Comparison of ENCODE assay signal across 22 cellular contexts in genomic region chr14:57291692-57292647, GRCh38.
"Had no signal": no experiment of that assay in that cellular context is flagged by ENCODE, and none has a peak within 500 bp of the region (broad histone marks: within the 10 kb centered on the region; RNA-seq: fewer than 3 reads in every experiment).

No MANE protein-coding gene starts in this region.

- H3K36me3 Mint-ChIP-seq: activated naive CD8-positive, alpha-beta T cell treated with anti-CD3 and anti-CD28 coated beads, Interleukin-2, amount 10 ng/mL, durations not matched to agents 7 days and 5 days; mesothelial cell of epicardium; natural killer cell treated with Interleukin-12 subunit alpha and Interleukin-12 subunit beta and Interleukin-15 and Interleukin-18, amount 100 ng/mL, for 72 hours had no signal

- H3K27me3 ChIP-seq: body of pancreas, dorsolateral prefrontal cortex had no signal

- ATAC-seq: activated CD8-positive, alpha-beta T cell treated with anti-CD3 and anti-CD28 coated beads, Interleukin-2, amount 10 ng/mL, durations not matched to agents 7 days and 5 days; body of pancreas; left colon; natural killer cell treated with Interleukin-12 subunit alpha and Interleukin-12 subunit beta and Interleukin-15 and Interleukin-18, amount 100 ng/mL, for 72 hours; stimulated activated naive B cell treated with anti-CD40 and anti-IgM and Interleukin-4, amounts not matched to agents 10 μg/mL and 1 μg/mL and 100 μg/mL, for 72 hours had no signal

- H3K27me3 Mint-ChIP-seq: activated CD4-positive, alpha-beta T cell treated with anti-CD3 and anti-CD28 coated beads, Interleukin-2, amount 10 ng/mL, durations not matched to agents 24 days and 14 days; activated naive CD8-positive, alpha-beta T cell treated with anti-CD3 and anti-CD28 coated beads, Interleukin-2, amount 10 ng/mL, durations not matched to agents 7 days and 5 days; activated T-cell treated with anti-CD3 and anti-CD28 coated beads, Interleukin-2, amount 50 U/mL, for 24 hours; natural killer cell treated with Interleukin-12 subunit alpha and Interleukin-12 subunit beta and Interleukin-15 and Interleukin-18, amount 100 ng/mL, for 72 hours; stimulated activated naive B cell treated with anti-CD40 and anti-IgM and Interleukin-4, amounts not matched to agents 10 μg/mL and 1 μg/mL and 100 μg/mL, for 72 hours had no signal

- H3K27ac ChIP-seq: body of pancreas, dorsolateral prefrontal cortex, epithelial cell of prostate had no signal

- H3K9me3 Mint-ChIP-seq: activated CD4-positive, alpha-beta T cell treated with anti-CD3 and anti-CD28 coated beads, Interleukin-2, amount 10 ng/mL, durations not matched to agents 24 days and 14 days; activated naive CD8-positive, alpha-beta T cell treated with anti-CD3 and anti-CD28 coated beads, Interleukin-2, amount 10 ng/mL, durations not matched to agents 7 days and 5 days; activated T-cell treated with anti-CD3 and anti-CD28 coated beads, Interleukin-2, amount 50 U/mL, for 24 hours; activated T-helper 2 cell treated with anti-CD3 and anti-CD28 coated beads, Interferon-gamma antibody, Interleukin-2, Interleukin-4, amounts not matched to agents 10 μg/mL and 5 μg/mL and 100 μg/mL, durations not matched to agents 14 hours and 24 hours and 36 hours; endodermal cell; mesothelial cell of epicardium; natural killer cell treated with Interleukin-12 subunit alpha and Interleukin-12 subunit beta and Interleukin-15 and Interleukin-18, amount 100 ng/mL, for 72 hours; stimulated activated naive B cell treated with anti-CD40 and anti-IgM and Interleukin-4, amounts not matched to agents 10 μg/mL and 1 μg/mL and 100 μg/mL, for 72 hours had no signal

- H3K4me1 Mint-ChIP-seq: activated CD4-positive, alpha-beta T cell treated with anti-CD3 and anti-CD28 coated beads, Interleukin-2, amount 10 ng/mL, durations not matched to agents 24 days and 14 days; activated naive CD8-positive, alpha-beta T cell treated with anti-CD3 and anti-CD28 coated beads, Interleukin-2, amount 10 ng/mL, durations not matched to agents 7 days and 5 days; mesothelial cell of epicardium; stimulated activated naive B cell treated with anti-CD40 and anti-IgM and Interleukin-4, amounts not matched to agents 10 μg/mL and 1 μg/mL and 100 μg/mL, for 72 hours had no signal

- FAIRE-seq: islet of Langerhans had no signal

- H3K27ac Mint-ChIP-seq: activated CD4-positive, alpha-beta T cell treated with anti-CD3 and anti-CD28 coated beads, Interleukin-2, amount 10 ng/mL, durations not matched to agents 24 days and 14 days; activated CD8-positive, alpha-beta T cell treated with anti-CD3 and anti-CD28 coated beads, Interleukin-2, amount 10 ng/mL, durations not matched to agents 7 days and 5 days; activated naive CD8-positive, alpha-beta T cell treated with anti-CD3 and anti-CD28 coated beads, Interleukin-2, amount 10 ng/mL, durations not matched to agents 7 days and 5 days; activated T-cell treated with anti-CD3 and anti-CD28 coated beads, Interleukin-2, amount 50 U/mL, for 24 hours; activated T-helper 2 cell treated with anti-CD3 and anti-CD28 coated beads, Interferon-gamma antibody, Interleukin-2, Interleukin-4, amounts not matched to agents 10 μg/mL and 5 μg/mL and 100 μg/mL, durations not matched to agents 14 hours and 24 hours and 36 hours; endodermal cell; mesothelial cell of epicardium; natural killer cell treated with Interleukin-12 subunit alpha and Interleukin-12 subunit beta and Interleukin-15 and Interleukin-18, amount 100 ng/mL, for 72 hours; stimulated activated naive B cell treated with anti-CD40 and anti-IgM and Interleukin-4, amounts not matched to agents 10 μg/mL and 1 μg/mL and 100 μg/mL, for 72 hours had no signal

- DNase-seq: activated CD4-positive, alpha-beta T cell treated with anti-CD3 and anti-CD28 coated beads, Interleukin-2, amount 10 ng/mL, durations not matched to agents 24 days and 14 days; activated CD8-positive, alpha-beta T cell treated with anti-CD3 and anti-CD28 coated beads, Interleukin-2, amount 10 ng/mL, durations not matched to agents 7 days and 5 days; activated naive CD4-positive, alpha-beta T cell treated with Interleukin-2 at 50 U/mL for 16 hours; activated naive CD8-positive, alpha-beta T cell treated with anti-CD3 and anti-CD28 coated beads, Interleukin-2, amount 10 ng/mL, durations not matched to agents 7 days and 5 days; activated T-cell treated with anti-CD3 and anti-CD28 coated beads, Interleukin-2, amount 50 U/mL, for 24 hours; amygdala; body of pancreas; caudate nucleus; dorsolateral prefrontal cortex; endodermal cell; foreskin fibroblast; left colon; nucleus accumbens; posterior cingulate gyrus; stimulated activated naive B cell treated with anti-CD40 and anti-IgM and Interleukin-4, amounts not matched to agents 10 μg/mL and 1 μg/mL and 100 μg/mL, for 72 hours; T-helper 9 cell had no signal

- H3K4me3 ChIP-seq: body of pancreas, dorsolateral prefrontal cortex, lung had no signal

- H3K4me1 ChIP-seq: body of pancreas had no signal

- H3K4me3 Mint-ChIP-seq: activated CD4-positive, alpha-beta T cell treated with anti-CD3 and anti-CD28 coated beads, Interleukin-2, amount 10 ng/mL, durations not matched to agents 24 days and 14 days; activated CD8-positive, alpha-beta T cell treated with anti-CD3 and anti-CD28 coated beads, Interleukin-2, amount 10 ng/mL, durations not matched to agents 7 days and 5 days; activated naive CD8-positive, alpha-beta T cell treated with anti-CD3 and anti-CD28 coated beads, Interleukin-2, amount 10 ng/mL, durations not matched to agents 7 days and 5 days; activated T-cell treated with anti-CD3 and anti-CD28 coated beads, Interleukin-2, amount 50 U/mL, for 24 hours; endodermal cell; mesothelial cell of epicardium; natural killer cell treated with Interleukin-12 subunit alpha and Interleukin-12 subunit beta and Interleukin-15 and Interleukin-18, amount 100 ng/mL, for 72 hours; stimulated activated naive B cell treated with anti-CD40 and anti-IgM and Interleukin-4, amounts not matched to agents 10 μg/mL and 1 μg/mL and 100 μg/mL, for 72 hours had no signal

- H3K9me3 ChIP-seq: body of pancreas had no signal
